In genomic region chr2:207768168-207768890, GRCh38 we compare ENCODE assay signal across 7 cellular contexts.
DNase-seq lines count a peak whose midpoint lies in the region; TF ChIP-seq lines count a peak whose summit lies in the region.

No MANE protein-coding gene starts in this region.

- no peak overlapping the region for H3K9ac ChIP-seq in parathyroid adenoma

- H3K9me3 ChIP-seq in parathyroid adenoma (ENCODE audit: control insufficient read depth, low read length): no peaks in the 10 kb centered on the region

- H3K27ac ChIP-seq in parathyroid adenoma: no peak overlapping the region

- no peak for TF ChIP-seq CTCF in parathyroid adenoma (IDR thresholded peaks at IDR 0.05)

- intact Hi-C loops in head of caudate nucleus (cut with DNase I): loop anchor here (5.0 to 10.0 kb wide), 2 partner anchors 206 to 259 kb away; partner anchors contain the start of gene PLEKHM3

- H3K4me1 ChIP-seq in parathyroid adenoma: no peaks in the 10 kb centered on the region

- H3K4me2 ChIP-seq in parathyroid adenoma (ENCODE audit: low read length): peak overlapping the region; percentile 69

- no peaks in the 10 kb centered on the region for H3K79me2 ChIP-seq in parathyroid adenoma

- no peaks in the 10 kb centered on the region for H3K27me3 ChIP-seq in parathyroid adenoma (ENCODE audit: control insufficient read depth, insufficient read depth, low read length)

- DNase-seq in GM19238 (ENCODE audit: insufficient read length, low spot score) (peak; percentile 20), NCI-H526 (lab: John Stamatoyannopoulos, UW) (peak; percentile 45 to 80), head of caudate nucleus (peak in 33 of 42 donors; percentile 13 to 71 (median 33)), kidney tubule cell (ENCODE audit: low spot score) (no peak), iPS-NIHi11 (ENCODE audit: low spot score) (no peak)
- DNase-seq in activated naive CD4-positive, alpha-beta T cell treated with Interleukin-2 at 50 U/mL for 16 hours: peak; percentile 24

- peak overlapping the region; percentile 96 for H2AFZ ChIP-seq in parathyroid adenoma

- peak overlapping the region; percentile 61 for H3K4me3 ChIP-seq in parathyroid adenoma (ENCODE audit: low read depth, low read length)

- no peaks in the 10 kb centered on the region for H3K36me3 ChIP-seq in parathyroid adenoma (ENCODE audit: control insufficient read depth, insufficient read depth, low read length)

Comparison
In these comparisons a context has a peak if more than half of its experiments do, and no peak if none do; other contexts are left out.
1. DNase-seq: peak in GM19238 (single experiment), NCI-H526 (2 of 2), activated naive CD4-positive, alpha-beta T cell treated with Interleukin-2 at 50 U/mL for 16 hours (single experiment) and head of caudate nucleus (33 of 42); none in kidney tubule cell (single experiment) and iPS-NIHi11 (single experiment).